Comparison of ENCODE assay signal across 4 cellular contexts in the genomic region with DNA sequence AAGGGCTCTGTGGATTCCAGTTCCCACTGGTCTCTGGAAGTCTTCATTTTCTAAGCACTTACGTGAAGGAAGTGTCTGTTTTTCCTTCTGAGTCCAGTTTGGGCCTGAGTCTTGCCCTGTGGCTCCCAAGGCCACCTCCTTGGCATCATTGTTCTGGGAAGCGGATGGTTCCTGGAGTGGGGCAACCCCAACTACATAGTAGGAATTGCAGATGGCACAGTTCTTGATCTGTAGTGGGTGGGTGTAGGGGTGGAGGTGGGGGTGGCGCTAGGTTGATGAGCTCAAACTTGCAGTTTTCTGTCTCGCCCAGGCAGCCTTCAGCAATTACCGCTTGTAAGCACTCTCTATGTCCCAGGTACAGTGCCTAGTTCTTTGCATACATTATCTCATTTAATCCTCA. TPM values are rescaled to one million over a fixed set of nuclear protein-coding genes. Genes with fewer than 3 reads are reported as not detected.
"Had no signal": no experiment of that assay in that cellular context is flagged by ENCODE, and none has a peak within 500 bp of the region (broad histone marks: within the 10 kb centered on the region; RNA-seq: fewer than 3 reads in every experiment).

No MANE protein-coding gene starts in this region.

- H3K4me3 ChIP-seq: GM12878 had no signal

- DNase-seq: GDM1, GF-D8 had no signal

RNA-seq across cellular contexts. Expression of gene FERMT1, which starts 7.2 kb away (rescaled TPM):
- total RNA-seq: G401 had no signal
